In the genomic region with DNA sequence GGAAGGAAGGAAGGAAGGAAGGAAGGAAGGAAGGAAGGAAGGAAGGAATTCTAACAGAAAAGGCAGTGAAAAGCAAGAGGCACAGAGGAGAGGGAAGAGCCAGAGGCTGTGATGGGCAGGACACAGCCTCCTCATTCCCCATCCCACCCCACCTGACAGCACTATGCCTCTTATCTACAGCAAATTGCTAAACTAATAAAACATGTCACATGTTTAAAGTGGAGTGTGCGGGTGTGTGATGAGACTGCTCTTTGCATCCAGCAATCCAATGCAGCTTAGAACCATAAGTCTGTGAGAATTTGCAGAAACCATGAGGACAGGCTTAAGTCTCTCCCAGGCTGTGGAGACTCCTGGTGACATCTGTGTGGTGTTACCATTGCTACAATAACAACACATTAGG, we compare ENCODE assay signal across 24 cellular contexts.
DNase-seq lines count a peak whose midpoint lies in the region; ATAC-seq and TF ChIP-seq lines count a peak whose summit lies in the region.
"Had no signal": no experiment of that assay in that cellular context is flagged by ENCODE, and none has a peak within 500 bp of the region (broad histone marks: within the 10 kb centered on the region; RNA-seq: fewer than 3 reads in every experiment).

No MANE protein-coding gene starts in this region.

- in situ Hi-C loops in GM23248 (cut with MboI): no loop called here

- H3K4me1 ChIP-seq in GM23338 (ENCODE audit: insufficient read depth): peaks cover 14% of the 10 kb centered on the region
- peaks cover 13% of the 10 kb centered on the region for H3K4me1 ChIP-seq in GM23248 (ENCODE audit: insufficient read depth)
- peaks cover 0 to 35% (median 3%) of the 10 kb centered on the region in 3 donors for H3K4me1 ChIP-seq in esophagus squamous epithelium
- H3K4me1 ChIP-seq: BLaER1 had no signal

- H3K79me2 ChIP-seq in GM23338 (replicated peaks; ENCODE audit: insufficient read depth) (no peaks in the 10 kb centered on the region), GM23248 (ENCODE audit: insufficient read depth) (no peaks in the 10 kb centered on the region)

- H3K36me3 Mint-ChIP-seq in GM23338 (ENCODE audit: low read depth): no peaks in the 10 kb centered on the region
- no peaks in the 10 kb centered on the region for H3K36me3 Mint-ChIP-seq in mesothelial cell of epicardium
- H3K36me3 Mint-ChIP-seq: CD4-positive, CD25-positive, alpha-beta regulatory T cell had no signal

- H3K27ac ChIP-seq in GM23338 (ENCODE audit: low read depth) (no peak overlapping the region), VCaP (peak overlapping the region; percentile 21; the same call in 1 of the 2 replicates), GM23248 (no peak overlapping the region), esophagus squamous epithelium (peak overlapping the region in 1 of 4 donors; percentile 46)
- H3K27ac ChIP-seq: 22Rv1, BLaER1, RWPE1 had no signal

- H3K27me3 Mint-ChIP-seq in GM23338 (ENCODE audit: insufficient read depth, low read depth, poor library complexity) (peaks cover 6% of the 10 kb centered on the region), mesothelial cell of epicardium (ENCODE audit: low read depth) (peaks cover 23% of the 10 kb centered on the region)
- H3K27me3 Mint-ChIP-seq: CD4-positive, CD25-positive, alpha-beta regulatory T cell had no signal

- H3K27ac Mint-ChIP-seq in GM23338 (no peak overlapping the region), mesothelial cell of epicardium (peak overlapping the region; percentile 9)
- H3K27ac Mint-ChIP-seq: CD4-positive, CD25-positive, alpha-beta regulatory T cell had no signal

- intact Hi-C loops in esophagus squamous epithelium (cut with DNase I): loop anchor here (5.0 kb wide), 1 partner anchor 108 kb away; the partner anchor contains the start of gene ALK

- H2AFZ ChIP-seq in GM23338 (no peak overlapping the region), GM23248 (no peak overlapping the region)

- H3K4me3 ChIP-seq in GM23338 (no peak overlapping the region), GM23248 (no peak overlapping the region), esophagus squamous epithelium (no peak overlapping the region)
- H3K4me3 ChIP-seq: BLaER1 had no signal

- H3K9me3 Mint-ChIP-seq in GM23338 (no peaks in the 10 kb centered on the region), mesothelial cell of epicardium (no peaks in the 10 kb centered on the region)
- H3K9me3 Mint-ChIP-seq: CD4-positive, CD25-positive, alpha-beta regulatory T cell had no signal

- H3K9me3 ChIP-seq in GM23248 (ENCODE audit: low read depth) (no peaks in the 10 kb centered on the region), esophagus squamous epithelium (no peaks in the 10 kb centered on the region)
- H3K9me3 ChIP-seq: BLaER1 had no signal

- no peak for TF ChIP-seq POLR2A in esophagus squamous epithelium (IDR thresholded peaks at IDR 0.05)

- DNase-seq in DMS53 (lab: John Stamatoyannopoulos, UW): peak; percentile 15
- no peak for DNase-seq in DMS53 treated with DMSO at 0.1 percent for 48 hours (lab: John Stamatoyannopoulos, UW; ENCODE audit: unreplicated experiment)
- no peak for DNase-seq in GM23338 (ENCODE audit: low spot score)
- no peak for DNase-seq in mesothelial cell of epicardium (ENCODE audit: low spot score in 2 of 2, unreplicated experiment in 2 of 2)
- DNase-seq in GM23248: no peak
- DNase-seq in esophagus squamous epithelium (lab: John Stamatoyannopoulos, UW): no peak
- DNase-seq: CD4-positive, CD25-positive, alpha-beta regulatory T cell; DMS153; Karpas-422; NCI-H1092; NCI-H1417 treated with DMSO at 0.1 percent for 48 hours; NCI-H1694 treated with DMSO at 0.1 percent for 48 hours; NCI-H2081; NCI-H2227 treated with DMSO at 0.1 percent for 48 hours; NCI-H524 treated with DMSO at 0.1 percent for 48 hours; NCI-H774; SHP77 had no signal

- no peaks in the 10 kb centered on the region for H3K36me3 ChIP-seq in GM23338 (ENCODE audit: insufficient read depth)
- no peaks in the 10 kb centered on the region for H3K36me3 ChIP-seq in GM23248 (ENCODE audit: low read depth)
- no peaks in the 10 kb centered on the region for H3K36me3 ChIP-seq in esophagus squamous epithelium
- H3K36me3 ChIP-seq: BLaER1 had no signal

- H3K27me3 ChIP-seq in GM23338 (ENCODE audit: insufficient read depth) (no peaks in the 10 kb centered on the region), GM23248 (replicated peaks; ENCODE audit: insufficient read depth) (no peaks in the 10 kb centered on the region), esophagus squamous epithelium (peaks cover 0 to 12% (median 0%) of the 10 kb centered on the region in 4 donors)
- H3K27me3 ChIP-seq: BLaER1 had no signal

- WGBS in GM23248 (ENCODE audit: low coverage in 1 of 2, low lambda C conversion rate in 2 of 2, missing lambda C conversion rate in 2 of 2), 2 experiments: 80 to 95% methylated on average over 1 of the region's 1 CpG
- WGBS in esophagus squamous epithelium, 2 donors: 83 to 100% methylated on average over 1 of the region's 1 CpG

- H3K9ac ChIP-seq in GM23248: no peak overlapping the region
- H3K9ac ChIP-seq: BLaER1 had no signal

- H3K4me3 Mint-ChIP-seq in GM23338 (no peak overlapping the region), mesothelial cell of epicardium (no peak overlapping the region)
- H3K4me3 Mint-ChIP-seq: CD4-positive, CD25-positive, alpha-beta regulatory T cell had no signal

- H3K4me1 Mint-ChIP-seq in GM23338 (peaks cover 21% of the 10 kb centered on the region), mesothelial cell of epicardium (peaks cover 20% of the 10 kb centered on the region)
- H3K4me1 Mint-ChIP-seq: CD4-positive, CD25-positive, alpha-beta regulatory T cell had no signal

- H3K4me2 ChIP-seq in GM23338: 0 out of 2 replicates have a peak overlapping the region, but pooled peaks have one; percentile 38
- no peak overlapping the region for H3K4me2 ChIP-seq in GM23248 (ENCODE audit: unreplicated experiment)
- H3K4me2 ChIP-seq: BLaER1 had no signal

- H3K9me2 ChIP-seq in GM23338 (ENCODE audit: insufficient read depth): no peaks in the 10 kb centered on the region
- H3K9me2 ChIP-seq in GM23248 (ENCODE audit: insufficient read depth): no peaks in the 10 kb centered on the region

- no peak for TF ChIP-seq CTCF in GM23338 (conservative IDR thresholded peaks at IDR 0.05; ENCODE audit: low read depth in 2 of 2)
- TF ChIP-seq CTCF in VCaP (conservative IDR thresholded peaks at IDR 0.05): no peak
- TF ChIP-seq CTCF in mesothelial cell of epicardium (IDR thresholded peaks at IDR 0.05; ENCODE audit: unreplicated experiment): no peak
- TF ChIP-seq CTCF in esophagus squamous epithelium (IDR thresholded peaks at IDR 0.05): no peak

- H4K20me1 ChIP-seq in GM23338 (replicated peaks; ENCODE audit: insufficient read depth) (no peaks in the 10 kb centered on the region), GM23248 (ENCODE audit: insufficient read depth) (no peaks in the 10 kb centered on the region)
- H4K20me1 ChIP-seq: BLaER1 had no signal

- ATAC-seq in GM23338: no peak
- ATAC-seq in HG02623 (IDR thresholded peaks at IDR 0.05; ENCODE audit: unreplicated experiment): no peak
- ATAC-seq: HCT116, Panc1 had no signal

- H3F3A ChIP-seq in GM23338 (replicated peaks; ENCODE audit: low read depth) (no peaks in the 10 kb centered on the region), GM23248 (ENCODE audit: insufficient read depth) (0 out of 2 replicates have a peak, but pooled peaks cover 3% of the 10 kb centered on the region)

TF ChIP-seq in GM23338, 12 proteins besides CTCF, POLR2A, EP300 and RAD21 (continues in another document):
- TF ChIP-seq NANOG (IDR thresholded peaks at IDR 0.05; ENCODE audit: borderline replicate concordance) (no peak), JUNB (IDR thresholded peaks at IDR 0.05; ENCODE audit: unreplicated experiment) (no peak)
